Comparison of ENCODE assay signal across 32 cellular contexts in the genomic region with DNA sequence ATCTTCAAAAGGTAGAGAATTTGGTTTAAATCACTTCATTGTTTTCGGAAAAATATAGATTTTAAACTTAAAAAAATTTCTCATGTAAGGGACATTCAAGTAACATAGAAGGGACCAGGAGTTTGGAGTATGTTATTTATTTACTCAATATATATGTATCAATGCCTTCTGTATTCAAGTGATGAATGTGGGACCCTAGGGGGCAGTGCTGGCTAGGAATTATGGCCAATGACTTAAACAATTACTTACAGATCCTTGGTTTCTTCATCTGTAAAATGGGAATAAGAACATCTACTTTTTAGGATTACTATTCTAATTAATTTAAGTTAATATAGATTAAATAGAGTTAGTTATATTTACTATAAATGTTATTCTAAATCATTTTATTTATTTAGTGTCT.
A peak's percentile ranks its signal among the peaks of the same experiment; 100 is the strongest.
DNase-seq lines count a peak whose midpoint lies in the region; ATAC-seq and TF ChIP-seq lines count a peak whose summit lies in the region.
"Had no signal": no experiment of that assay in that cellular context is flagged by ENCODE, and none has a peak within 500 bp of the region (broad histone marks: within the 10 kb centered on the region; RNA-seq: fewer than 3 reads in every experiment).

No MANE protein-coding gene starts in this region.

- no peak overlapping the region for H3K27ac ChIP-seq in WERI-Rb-1
- H3K27ac ChIP-seq: BLaER1, esophagus squamous epithelium, heart right ventricle, KMS-11, lower lobe of right lung, SJSA1, skin epidermis, stomach, tibial artery had no signal

- no peaks in the 10 kb centered on the region for H3K36me3 ChIP-seq in WERI-Rb-1
- H3K36me3 ChIP-seq: BLaER1, esophagus squamous epithelium, heart right ventricle, lower lobe of right lung, SJSA1, stomach, tibial artery had no signal

- no peaks in the 10 kb centered on the region for H3K27me3 Mint-ChIP-seq in activated CD8-positive, alpha-beta T cell treated with anti-CD3 and anti-CD28 coated beads for 36 hours
- no peaks in the 10 kb centered on the region for H3K27me3 Mint-ChIP-seq in activated CD8-positive, alpha-beta T cell treated with anti-CD3 and anti-CD28 coated beads, Interleukin-2, amount 10 ng/mL, durations not matched to agents 7 days and 5 days (ENCODE audit: low read depth)
- H3K27me3 Mint-ChIP-seq in MCF 10A (ENCODE audit: insufficient read depth, unreplicated experiment): no peaks in the 10 kb centered on the region
- H3K27me3 Mint-ChIP-seq: activated CD4-positive, alpha-beta memory T cell treated with anti-CD3 and anti-CD28 coated beads, Interleukin-2, amount 10 ng/mL, durations not matched to agents 7 days and 5 days; activated naive CD8-positive, alpha-beta T cell; natural killer cell treated with Interleukin-12 subunit alpha and Interleukin-12 subunit beta and Interleukin-15 and Interleukin-18, amount 100 ng/mL, for 72 hours had no signal

- ATAC-seq in activated CD8-positive, alpha-beta T cell treated with anti-CD3 and anti-CD28 coated beads for 36 hours: no peak
- no peak for ATAC-seq in activated CD8-positive, alpha-beta T cell treated with anti-CD3 and anti-CD28 coated beads, Interleukin-2, amount 10 ng/mL, durations not matched to agents 7 days and 5 days
- ATAC-seq in HG03571 (IDR thresholded peaks at IDR 0.05; ENCODE audit: unreplicated experiment): no peak
- ATAC-seq: activated CD4-positive, CD25-positive, alpha-beta regulatory T cell treated with anti-CD3 and anti-CD28 coated beads, Interleukin-2, amount 50 U/mL, for 24 hours; HCT116; heart right ventricle; lower lobe of right lung; mucosa of descending colon; natural killer cell treated with Interleukin-12 subunit alpha and Interleukin-12 subunit beta and Interleukin-15 and Interleukin-18, amount 100 ng/mL, for 72 hours had no signal

- DNase-seq in activated CD8-positive, alpha-beta T cell treated with anti-CD3 and anti-CD28 coated beads for 36 hours: peak; percentile 8
- DNase-seq in activated CD8-positive, alpha-beta T cell treated with anti-CD3 and anti-CD28 coated beads, Interleukin-2, amount 10 ng/mL, durations not matched to agents 7 days and 5 days: no peak
- DNase-seq in NCI-H1694 treated with DMSO at 0.1 percent for 48 hours (lab: John Stamatoyannopoulos, UW) (peak; percentile 59), WERI-Rb-1 (peak; percentile 9), MCF 10A (ENCODE audit: unreplicated experiment) (no peak), NCI-H226 (no peak), NCI-H2081 treated with DMSO at 0.1 percent for 48 hours (lab: John Stamatoyannopoulos, UW) (no peak)
- DNase-seq: activated CD4-positive, alpha-beta memory T cell treated with anti-CD3 and anti-CD28 coated beads, Interleukin-2, amount 10 ng/mL, durations not matched to agents 7 days and 5 days; anterior cingulate cortex; cortex of kidney; esophagus squamous epithelium; foreskin melanocyte; GDM1; heart right ventricle; kidney glomerular epithelial cell; lower lobe of right lung; MV-4-11; NCI-H2171 treated with DMSO at 0.1 percent for 48 hours; retina; stomach; tibial artery had no signal

- no peaks in the 10 kb centered on the region for H3K4me1 Mint-ChIP-seq in activated CD8-positive, alpha-beta T cell treated with anti-CD3 and anti-CD28 coated beads for 36 hours (ENCODE audit: low read depth)
- no peaks in the 10 kb centered on the region for H3K4me1 Mint-ChIP-seq in activated CD8-positive, alpha-beta T cell treated with anti-CD3 and anti-CD28 coated beads, Interleukin-2, amount 10 ng/mL, durations not matched to agents 7 days and 5 days (ENCODE audit: low read depth)
- no peaks in the 10 kb centered on the region for H3K4me1 Mint-ChIP-seq in MCF 10A (ENCODE audit: insufficient read depth, unreplicated experiment)
- H3K4me1 Mint-ChIP-seq: activated CD4-positive, alpha-beta memory T cell treated with anti-CD3 and anti-CD28 coated beads, Interleukin-2, amount 10 ng/mL, durations not matched to agents 7 days and 5 days had no signal

- no peaks in the 10 kb centered on the region for H3K36me3 Mint-ChIP-seq in activated CD8-positive, alpha-beta T cell treated with anti-CD3 and anti-CD28 coated beads for 36 hours (ENCODE audit: low read depth)
- H3K36me3 Mint-ChIP-seq in activated CD8-positive, alpha-beta T cell treated with anti-CD3 and anti-CD28 coated beads, Interleukin-2, amount 10 ng/mL, durations not matched to agents 7 days and 5 days (ENCODE audit: low read depth): no peaks in the 10 kb centered on the region
- H3K36me3 Mint-ChIP-seq in MCF 10A (ENCODE audit: insufficient read depth, unreplicated experiment): no peaks in the 10 kb centered on the region
- H3K36me3 Mint-ChIP-seq: activated naive CD8-positive, alpha-beta T cell; natural killer cell treated with Interleukin-12 subunit alpha and Interleukin-12 subunit beta and Interleukin-15 and Interleukin-18, amount 100 ng/mL, for 72 hours had no signal

- H3K4me3 Mint-ChIP-seq in activated CD8-positive, alpha-beta T cell treated with anti-CD3 and anti-CD28 coated beads for 36 hours: no peak overlapping the region
- H3K4me3 Mint-ChIP-seq in activated CD8-positive, alpha-beta T cell treated with anti-CD3 and anti-CD28 coated beads, Interleukin-2, amount 10 ng/mL, durations not matched to agents 7 days and 5 days: no peak overlapping the region
- no peak overlapping the region for H3K4me3 Mint-ChIP-seq in MCF 10A (ENCODE audit: unreplicated experiment)
- H3K4me3 Mint-ChIP-seq: activated CD4-positive, alpha-beta memory T cell treated with anti-CD3 and anti-CD28 coated beads, Interleukin-2, amount 10 ng/mL, durations not matched to agents 7 days and 5 days; activated naive CD8-positive, alpha-beta T cell; natural killer cell treated with Interleukin-12 subunit alpha and Interleukin-12 subunit beta and Interleukin-15 and Interleukin-18, amount 100 ng/mL, for 72 hours had no signal

- no peak overlapping the region for H3K27ac Mint-ChIP-seq in activated CD8-positive, alpha-beta T cell treated with anti-CD3 and anti-CD28 coated beads for 36 hours
- no peak overlapping the region for H3K27ac Mint-ChIP-seq in activated CD8-positive, alpha-beta T cell treated with anti-CD3 and anti-CD28 coated beads, Interleukin-2, amount 10 ng/mL, durations not matched to agents 7 days and 5 days
- no peak overlapping the region for H3K27ac Mint-ChIP-seq in MCF 10A (ENCODE audit: low read depth, unreplicated experiment)
- H3K27ac Mint-ChIP-seq: activated CD4-positive, alpha-beta memory T cell treated with anti-CD3 and anti-CD28 coated beads, Interleukin-2, amount 10 ng/mL, durations not matched to agents 7 days and 5 days; activated naive CD8-positive, alpha-beta T cell; activated T-helper 2 cell treated with anti-CD3 and anti-CD28 coated beads, Interferon-gamma antibody, Interleukin-2, Interleukin-4, amounts not matched to agents 10 μg/mL and 5 μg/mL and 100 μg/mL, durations not matched to agents 14 hours and 24 hours and 36 hours; natural killer cell treated with Interleukin-12 subunit alpha and Interleukin-12 subunit beta and Interleukin-15 and Interleukin-18, amount 100 ng/mL, for 72 hours had no signal

- no peaks in the 10 kb centered on the region for H3K27me3 ChIP-seq in WERI-Rb-1 (ENCODE audit: insufficient read depth, low read depth, severe bottlenecking)
- H3K27me3 ChIP-seq: BLaER1, esophagus squamous epithelium, heart right ventricle, SJSA1, stomach, tibial artery had no signal

- H3K9me3 ChIP-seq in WERI-Rb-1 (ENCODE audit: severe bottlenecking): no peaks in the 10 kb centered on the region
- H3K9me3 ChIP-seq: BLaER1, esophagus squamous epithelium, lower lobe of right lung, mucosa of descending colon, SJSA1 had no signal

- TF ChIP-seq CTCF in activated CD8-positive, alpha-beta T cell treated with anti-CD3 and anti-CD28 coated beads for 36 hours (IDR thresholded peaks at IDR 0.05): no peak
- TF ChIP-seq CTCF in WERI-Rb-1 (IDR thresholded peaks at IDR 0.05; ENCODE audit: low read depth, low read length): no peak
- TF ChIP-seq CTCF in MCF 10A (IDR thresholded peaks at IDR 0.05; ENCODE audit: unreplicated experiment): no peak

- BruUV-seq in MCF 10A (replicated peaks; lab: Mats Ljungman, UMichigan): no TSS peak

- no peak overlapping the region for H3K4me3 ChIP-seq in WERI-Rb-1 (ENCODE audit: low read depth, low read length)
- H3K4me3 ChIP-seq: BLaER1, esophagus squamous epithelium, heart right ventricle, lower lobe of right lung, mucosa of descending colon, SJSA1, skin epidermis, stomach, tibial artery had no signal

- H3K9me3 Mint-ChIP-seq in activated CD8-positive, alpha-beta T cell treated with anti-CD3 and anti-CD28 coated beads for 36 hours: peaks cover 2% of the 10 kb centered on the region
- H3K9me3 Mint-ChIP-seq in activated CD8-positive, alpha-beta T cell treated with anti-CD3 and anti-CD28 coated beads, Interleukin-2, amount 10 ng/mL, durations not matched to agents 7 days and 5 days (ENCODE audit: insufficient read depth): peaks cover 7% of the 10 kb centered on the region
- peaks cover 27% of the 10 kb centered on the region for H3K9me3 Mint-ChIP-seq in MCF 10A (ENCODE audit: unreplicated experiment)

- POLR2A ChIA-PET in activated CD8-positive, alpha-beta T cell treated with anti-CD3 and anti-CD28 coated beads for 36 hours (lab: Charles Lee): no interaction called here
- POLR2A ChIA-PET in activated CD8-positive, alpha-beta T cell treated with anti-CD3 and anti-CD28 coated beads, Interleukin-2, amount 10 ng/mL, durations not matched to agents 7 days and 5 days (lab: Charles Lee): no interaction called here
- POLR2A ChIA-PET in MCF 10A (lab: Yijun Ruan, JAX): no interaction called here

- intact Hi-C loops in activated CD8-positive, alpha-beta T cell treated with anti-CD3 and anti-CD28 coated beads for 36 hours (cut with micrococcal nuclease): no loop called here
- intact Hi-C loops in MCF 10A (cut with micrococcal nuclease): no loop called here

- CTCF ChIA-PET in activated CD8-positive, alpha-beta T cell treated with anti-CD3 and anti-CD28 coated beads for 36 hours (lab: Charles Lee): no interaction called here
- CTCF ChIA-PET in activated CD8-positive, alpha-beta T cell treated with anti-CD3 and anti-CD28 coated beads, Interleukin-2, amount 10 ng/mL, durations not matched to agents 7 days and 5 days (lab: Charles Lee): no interaction called here
- CTCF ChIA-PET in MCF 10A (lab: Yijun Ruan, JAX): no interaction called here

Comparison
In these comparisons a context has a peak if more than half of its experiments do, and no peak if none do; other contexts are left out.
1. DNase-seq: peak in activated CD8-positive, alpha-beta T cell treated with anti-CD3 and anti-CD28 coated beads for 36 hours (single experiment), NCI-H1694 treated with DMSO at 0.1 percent for 48 hours (single experiment) and WERI-Rb-1 (single experiment); none in activated CD8-positive, alpha-beta T cell treated with anti-CD3 and anti-CD28 coated beads, Interleukin-2, amount 10 ng/mL, durations not matched to agents 7 days and 5 days (single experiment), MCF 10A (single experiment), NCI-H226 (single experiment) and NCI-H2081 treated with DMSO at 0.1 percent for 48 hours (single experiment).